Comparison of ENCODE assay signal across 8 cellular contexts in genomic region chr7:40133561-40134427, GRCh38. TPM values are rescaled to one million over a fixed set of nuclear protein-coding genes. Genes with fewer than 3 reads are reported as not detected.
DNase-seq lines count a peak whose midpoint lies in the region; ATAC-seq, FAIRE-seq and TF ChIP-seq lines count a peak whose summit lies in the region.

No MANE protein-coding gene starts in this region.

- intact Hi-C loops in activated CD4-positive, alpha-beta T cell treated with anti-CD3 and anti-CD28 coated beads, Interleukin-2, amount 10 ng/mL, durations not matched to agents 24 days and 14 days (cut with micrococcal nuclease), result loop anchor here (1.0 to 5.0 kb wide), 5 partner anchors 184 to 566 kb away; partner anchors contain the start of genes RALA and YAE1
- intact Hi-C loops in HepG2 (cut with micrococcal nuclease; ENCODE audit: unreplicated experiment), result loop anchor here (2.0 kb wide), 2 partner anchors 33 to 185 kb away; no protein-coding TSS in a partner anchor
- intact Hi-C loops in transverse colon (cut with DNase I; ENCODE audit: low total_unique reads), result no loop called here

- H4K20me1 ChIP-seq in HepG2 (ENCODE audit: insufficient read depth, low read length), result peaks cover 3% of the 10 kb centered on the region

- no peak for TF ChIP-seq RAD21 in HepG2 (CRISPR knock-in tag; IDR thresholded peaks at IDR 0.05)

- H2AFZ ChIP-seq in HepG2 (ENCODE audit: low read length), result peak overlapping the region; percentile 100

- peak overlapping the region; percentile 95 for H3K4me3 Mint-ChIP-seq in activated CD4-positive, alpha-beta T cell treated with anti-CD3 and anti-CD28 coated beads, Interleukin-2, amount 10 ng/mL, durations not matched to agents 24 days and 14 days
- H3K4me3 Mint-ChIP-seq in chondrocyte (ENCODE audit: unreplicated experiment), result peak overlapping the region; percentile 93

- H3K9me3 ChIP-seq in HepG2 (ENCODE audit: low read length), result no peaks in the 10 kb centered on the region
- no peaks in the 10 kb centered on the region for H3K9me3 ChIP-seq in transverse colon

- H3K27me3 Mint-ChIP-seq in activated CD4-positive, alpha-beta T cell treated with anti-CD3 and anti-CD28 coated beads, Interleukin-2, amount 10 ng/mL, durations not matched to agents 24 days and 14 days, result peaks cover 11% of the 10 kb centered on the region
- no peaks in the 10 kb centered on the region for H3K27me3 Mint-ChIP-seq in chondrocyte (ENCODE audit: low read depth)

- H3K27me3 ChIP-seq in HepG2 (ENCODE audit: control insufficient read depth in 1 of 2, insufficient read depth in 2 of 2, low read length in 2 of 2) (no peaks in the 10 kb centered on the region; a peak in 1 of 5 replicates), transverse colon (no peaks in the 10 kb centered on the region)

- peaks cover 2% of the 10 kb centered on the region for H3K9me3 Mint-ChIP-seq in activated CD4-positive, alpha-beta T cell treated with anti-CD3 and anti-CD28 coated beads, Interleukin-2, amount 10 ng/mL, durations not matched to agents 24 days and 14 days
- H3K9me3 Mint-ChIP-seq in chondrocyte (ENCODE audit: low read depth), result no peaks in the 10 kb centered on the region

- in situ Hi-C loops in HepG2 (cut with HindIII; ENCODE audit: extremely low pct_ligation_motif_present, low pct_unique_long_range_greater_than_20kb) (no loop called here), transverse colon (cut with MboI; ENCODE audit: low pct_ligation_motif_present in 1 of 4, low pct_unique_long_range_greater_than_20kb in 1 of 4, low sequenced_read_pairs in 3 of 4) (no loop called here)

- TF ChIP-seq CTCF in chondrocyte (IDR thresholded peaks at IDR 0.05) (no peak), HepG2 (CRISPR knock-in tag; IDR thresholded peaks at IDR 0.05) (no peak), transverse colon (IDR thresholded peaks at IDR 0.05) (no peak)

- peaks cover 14% of the 10 kb centered on the region for H3K4me1 Mint-ChIP-seq in activated CD4-positive, alpha-beta T cell treated with anti-CD3 and anti-CD28 coated beads, Interleukin-2, amount 10 ng/mL, durations not matched to agents 24 days and 14 days
- peaks cover 47% of the 10 kb centered on the region for H3K4me1 Mint-ChIP-seq in chondrocyte (ENCODE audit: low read depth)

- H3K9ac ChIP-seq in HepG2 (ENCODE audit: insufficient read depth, low read depth, low read length), result peak overlapping the region; percentile 95

- H3K4me3 ChIP-seq in HepG2 (replicated peaks in 1 of 3; ENCODE audit: insufficient read depth in 1 of 3, low read depth in 2 of 3, low read length in 3 of 3) (peak overlapping the region; percentile 73 to 86 (median 84)), transverse colon (peak overlapping the region; percentile 72 to 94 (median 79))

- POLR2A ChIA-PET in HepG2 (lab: Yijun Ruan, JAX), result interaction anchor here (0.6 to 2.1 kb wide), 6 partner anchors 8 to 464 kb away, joined by 3 to 12 read pairs (median 3); no protein-coding TSS in a partner anchor

- TSS peak; percentile 72 for BruUV-seq in HepG2 (replicated peaks; lab: Mats Ljungman, UMichigan)

- no peak for TF ChIP-seq POLR2A in HepG2 (IDR thresholded peaks at IDR 0.05; ENCODE audit: insufficient read depth in 1 of 2, low read depth in 2 of 2, low read length in 2 of 2)
- TF ChIP-seq POLR2A in transverse colon (IDR thresholded peaks at IDR 0.05), result no peak

- CTCF ChIA-PET in HepG2 (lab: Yijun Ruan, JAX; ENCODE audit: low intra/inter-chr PET ratio, low total read pairs), result interaction anchor here (0.6 kb wide), 1 partner anchor 36 kb away, joined by 3 read pairs; no protein-coding TSS in a partner anchor

- ATAC-seq in HG02571 (IDR thresholded peaks at IDR 0.05; ENCODE audit: unreplicated experiment), result peak; percentile 47
- ATAC-seq in HepG2, result peak; percentile 74

- peak; percentile 12 for FAIRE-seq in HepG2 (lab: Jason Lieb, UNC)

- under 1% methylated on average over 17 of the region's 36 CpGs for WGBS in HepG2 (ENCODE audit: low lambda C conversion rate)
- whole genome bisulfite sequencing in transverse colon (ENCODE audit: low coverage in 1 of 2), 2 donors, result 1% methylated on average over 16 to 36 of the region's 36 CpGs

- H3K36me3 Mint-ChIP-seq in activated CD4-positive, alpha-beta T cell treated with anti-CD3 and anti-CD28 coated beads, Interleukin-2, amount 10 ng/mL, durations not matched to agents 24 days and 14 days (ENCODE audit: low read depth), result peaks cover 13% of the 10 kb centered on the region
- H3K36me3 Mint-ChIP-seq in chondrocyte (ENCODE audit: low read depth), result peaks cover 7% of the 10 kb centered on the region

- peak overlapping the region; percentile 92 for H3K27ac ChIP-seq in HepG2 (ENCODE audit: extremely low read length, insufficient read depth, low read length)
- peak overlapping the region; percentile 91 to 96 (median 92) for H3K27ac ChIP-seq in transverse colon

- H3K4me1 ChIP-seq in HepG2 (ENCODE audit: insufficient read depth, low read length) (peaks cover 40% of the 10 kb centered on the region), transverse colon (peaks cover 8 to 35% (median 20%) of the 10 kb centered on the region in 4 donors)

- no peak for DNase-seq in activated CD4-positive, alpha-beta T cell treated with anti-CD3 and anti-CD28 coated beads, Interleukin-2, amount 10 ng/mL, durations not matched to agents 24 days and 14 days
- DNase-seq in activated CD4-positive, alpha-beta T cell treated with anti-CD3 and anti-CD28 coated beads for 1 hour, result no peak
- DNase-seq in NOMO-1 treated with dmso at 0.1 percent for 144 hours (lab: John Stamatoyannopoulos, UW; ENCODE audit: unreplicated experiment), result peak; percentile 18
- DNase-seq in chondrocyte (ENCODE audit: low spot score), result no peak
- peak; percentile 8 for DNase-seq in HepG2 (ENCODE audit: low spot score)
- no peak for DNase-seq in transverse colon
- no peak for DNase-seq in retina

- H3K36me3 ChIP-seq in HepG2 (replicated peaks in 1 of 2; ENCODE audit: control insufficient read depth in 1 of 2, insufficient read depth in 2 of 2, low read length in 2 of 2) (0 out of 5 replicates have a peak, but pooled peaks cover 0 to 4% of the 10 kb centered on the region in 2 experiments), transverse colon (no peaks in the 10 kb centered on the region)

- TF ChIP-seq EP300 in HepG2 (IDR thresholded peaks at IDR 0.05; ENCODE audit: low read depth in 2 of 2, low read length in 2 of 2) (no peak), HepG2 (CRISPR knock-in tag; IDR thresholded peaks at IDR 0.05; ENCODE audit: borderline replicate concordance) (no peak), transverse colon (IDR thresholded peaks at IDR 0.05; ENCODE audit: low read depth) (no peak)

- peak overlapping the region; percentile 94 for H3K27ac Mint-ChIP-seq in activated CD4-positive, alpha-beta T cell treated with anti-CD3 and anti-CD28 coated beads, Interleukin-2, amount 10 ng/mL, durations not matched to agents 24 days and 14 days
- H3K27ac Mint-ChIP-seq in chondrocyte (ENCODE audit: unreplicated experiment), result peak overlapping the region; percentile 99

- peaks cover 39% of the 10 kb centered on the region for H3K79me2 ChIP-seq in HepG2 (ENCODE audit: insufficient read depth, low read length)

- H3K4me2 ChIP-seq in HepG2 (ENCODE audit: low read depth, low read length), result peak overlapping the region; percentile 76

RNA-seq across cellular contexts. Expression of gene MPLKIP, which starts 0.6 kb away (rescaled TPM):
- total RNA-seq in activated CD4-positive, alpha-beta T cell treated with anti-CD3 and anti-CD28 coated beads, Interleukin-2, amount 10 ng/mL, durations not matched to agents 24 days and 14 days, result 37.3 and 40.8 TPM in 2 replicates
- total RNA-seq in chondrocyte (48.4 to 70.0 TPM (median 50.2 TPM) in 3 replicates), HepG2 (2016; rRNA removed; fragmentation: Illumina TruSeq; extraction: Trizol) (45.7 and 66.9 TPM in 2 replicates), transverse colon (10 to 100 TPM in 2 of 4 donors, 1 to 10 TPM in 2; 3.7 to 47.0 (median 25.9) TPM)
- 21.7 and 22.6 TPM in 2 replicates for total RNA-seq in HepG2 (2016; cell fraction: cytosol; rRNA removed; fragmentation: Illumina TruSeq; extraction: Trizol; ENCODE audit: low read depth)
- 46.3 and 71.1 TPM in 2 replicates for total RNA-seq in HepG2 (2016; cell fraction: insoluble cytoplasmic fraction; rRNA removed; fragmentation: Illumina TruSeq; extraction: Trizol)
- 23.7 and 24.4 TPM in 2 replicates for total RNA-seq in HepG2 (2016; cell fraction: membrane; rRNA removed; fragmentation: Illumina TruSeq; extraction: Trizol)
- 24.6 and 25.6 TPM in 2 replicates for total RNA-seq in HepG2 (2016; cell fraction: nucleus; rRNA removed; fragmentation: Illumina TruSeq; extraction: Trizol)
- 38.2 and 40.1 TPM in 2 replicates for polyA plus RNA-seq in HepG2 (2011; rRNA removed)
- polyA plus RNA-seq in HepG2 (2011; cell fraction: cytosol; rRNA removed), result 49.9 and 73.9 TPM in 2 replicates
- 17.1 and 18.1 TPM in 2 replicates for polyA plus RNA-seq in HepG2 (2011; cell fraction: nucleus; rRNA removed)
- polyA plus RNA-seq in HepG2 (2012), result 49.0 and 60.4 TPM in 2 replicates
- polyA plus RNA-seq in HepG2 (2016; cell fraction: cytosol; fragmentation: Illumina TruSeq; extraction: Trizol; ENCODE audit: low read depth), result 33.5 and 39.5 TPM in 2 replicates
- 120 and 138 TPM in 2 replicates for polyA plus RNA-seq in HepG2 (2016; cell fraction: insoluble cytoplasmic fraction; fragmentation: Illumina TruSeq; extraction: Trizol; ENCODE audit: low read depth)
- 33.4 and 35.3 TPM in 2 replicates for polyA plus RNA-seq in HepG2 (2016; cell fraction: membrane; fragmentation: Illumina TruSeq; extraction: Trizol; ENCODE audit: low read depth)
- polyA plus RNA-seq in HepG2 (2016; cell fraction: nucleus; fragmentation: Illumina TruSeq; extraction: Trizol; ENCODE audit: insufficient read depth, low read depth), result 50.0 and 60.7 TPM in 2 replicates
- 4.0 and 9.3 TPM in 2 replicates for polyA minus RNA-seq in HepG2 (2011; rRNA and poly(A)+ RNA removed; ENCODE audit: low replicate concordance)
- 14.3 and 14.7 TPM in 2 replicates for polyA minus RNA-seq in HepG2 (2011; cell fraction: cytosol; rRNA and poly(A)+ RNA removed)
- 8.8 and 10.3 TPM in 2 replicates for polyA minus RNA-seq in HepG2 (2011; cell fraction: nucleus; rRNA and poly(A)+ RNA removed)

RNA-seq across cellular contexts. Expression of gene SUGCT, which starts 1.0 kb away (rescaled TPM):
- total RNA-seq in activated CD4-positive, alpha-beta T cell treated with anti-CD3 and anti-CD28 coated beads, Interleukin-2, amount 10 ng/mL, durations not matched to agents 24 days and 14 days, result 0.91 and 1.0 TPM in 2 replicates
- 27.1 to 38.6 TPM (median 34.4 TPM) in 3 replicates for total RNA-seq in chondrocyte
- 22.2 and 23.6 TPM in 2 replicates for total RNA-seq in HepG2 (2016; rRNA removed; fragmentation: Illumina TruSeq; extraction: Trizol)
- total RNA-seq in HepG2 (2016; cell fraction: cytosol; rRNA removed; fragmentation: Illumina TruSeq; extraction: Trizol; ENCODE audit: low read depth), result 5.1 and 5.8 TPM in 2 replicates
- 24.7 and 27.2 TPM in 2 replicates for total RNA-seq in HepG2 (2016; cell fraction: insoluble cytoplasmic fraction; rRNA removed; fragmentation: Illumina TruSeq; extraction: Trizol)
- 6.1 and 7.0 TPM in 2 replicates for total RNA-seq in HepG2 (2016; cell fraction: membrane; rRNA removed; fragmentation: Illumina TruSeq; extraction: Trizol)
- 25.6 and 32.2 TPM in 2 replicates for total RNA-seq in HepG2 (2016; cell fraction: nucleus; rRNA removed; fragmentation: Illumina TruSeq; extraction: Trizol)
- polyA plus RNA-seq in HepG2 (2011; rRNA removed), result 8.7 and 10.1 TPM in 2 replicates
- polyA plus RNA-seq in HepG2 (2011; cell fraction: cytosol; rRNA removed), result 6.7 and 7.3 TPM in 2 replicates
- 3.8 TPM in 2 replicates for polyA plus RNA-seq in HepG2 (2011; cell fraction: nucleus; rRNA removed)
- polyA plus RNA-seq in HepG2 (2012), result 10.0 and 13.8 TPM in 2 replicates
- 3.3 and 3.9 TPM in 2 replicates for polyA plus RNA-seq in HepG2 (2016; cell fraction: cytosol; fragmentation: Illumina TruSeq; extraction: Trizol; ENCODE audit: low read depth)
- 20.0 and 24.7 TPM in 2 replicates for polyA plus RNA-seq in HepG2 (2016; cell fraction: insoluble cytoplasmic fraction; fragmentation: Illumina TruSeq; extraction: Trizol; ENCODE audit: low read depth)
- polyA plus RNA-seq in HepG2 (2016; cell fraction: membrane; fragmentation: Illumina TruSeq; extraction: Trizol; ENCODE audit: low read depth), result 5.1 and 5.6 TPM in 2 replicates
- 12.5 and 13.2 TPM in 2 replicates for polyA plus RNA-seq in HepG2 (2016; cell fraction: nucleus; fragmentation: Illumina TruSeq; extraction: Trizol; ENCODE audit: insufficient read depth, low read depth)
- 0.09 and 6.1 TPM in 2 replicates for polyA minus RNA-seq in HepG2 (2011; rRNA and poly(A)+ RNA removed; ENCODE audit: low replicate concordance)
- 3.9 and 4.1 TPM in 2 replicates for polyA minus RNA-seq in HepG2 (2011; cell fraction: cytosol; rRNA and poly(A)+ RNA removed)
- polyA minus RNA-seq in HepG2 (2011; cell fraction: nucleus; rRNA and poly(A)+ RNA removed), result 43.1 and 46.1 TPM in 2 replicates
- total RNA-seq in transverse colon, result 10 to 100 TPM in 3 of 4 donors, 1 to 10 TPM in 1; 2.6 to 44.5 (median 15.9) TPM

Comparison
In these comparisons a context has a peak if more than half of its experiments do, and no peak if none do; other contexts are left out.
1. DNase-seq: peak in NOMO-1 treated with dmso at 0.1 percent for 144 hours (single experiment) and HepG2 (single experiment); none in activated CD4-positive, alpha-beta T cell treated with anti-CD3 and anti-CD28 coated beads, Interleukin-2, amount 10 ng/mL, durations not matched to agents 24 days and 14 days (single experiment), activated CD4-positive, alpha-beta T cell treated with anti-CD3 and anti-CD28 coated beads for 1 hour (single experiment), chondrocyte (single experiment), transverse colon (single experiment) and retina (single experiment).